Comparison of ENCODE assay signal across 1 cellular context in the genomic region with DNA sequence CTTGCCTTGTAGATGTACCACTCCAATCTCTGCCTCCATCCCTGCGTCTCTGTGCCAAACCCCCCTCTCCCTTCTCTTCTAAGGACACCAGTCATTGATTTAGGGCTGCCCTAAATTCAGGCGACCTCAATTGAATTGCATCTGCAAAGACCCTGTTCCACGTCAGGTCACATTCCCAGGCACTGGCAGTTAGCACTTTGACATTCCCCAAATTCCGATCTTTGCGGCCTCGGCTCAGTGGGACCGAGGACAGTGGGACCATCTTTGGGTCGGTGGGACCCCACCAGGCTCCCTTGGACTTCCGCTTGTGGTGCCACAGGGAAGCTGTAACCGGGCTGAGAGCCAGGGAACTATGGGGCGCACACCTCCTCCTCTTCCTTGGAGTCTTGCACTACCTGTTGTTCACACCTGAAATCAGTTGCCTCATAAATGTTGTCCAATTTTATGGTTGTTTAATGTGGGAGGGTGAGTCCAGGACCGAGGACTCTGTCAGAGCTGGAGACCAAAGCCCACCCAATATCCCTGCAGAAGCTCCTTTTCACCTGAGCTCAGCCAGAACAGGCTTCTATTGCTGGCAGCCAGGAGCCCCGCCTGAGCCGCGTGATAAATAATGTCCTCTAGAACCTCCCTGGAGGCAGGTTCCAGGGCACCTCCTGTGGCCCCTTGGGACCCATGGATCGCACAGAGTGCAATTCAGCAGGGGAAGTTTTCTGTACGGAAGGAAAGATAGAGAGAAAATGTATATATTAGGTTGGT.
TF ChIP-seq lines count a peak whose summit lies in the region.

No MANE protein-coding gene starts in this region.

TF ChIP-seq in GM23338, 12 proteins besides CTCF, POLR2A, EP300 and RAD21 (continued from another document):
- TF ChIP-seq, protein P1, sequence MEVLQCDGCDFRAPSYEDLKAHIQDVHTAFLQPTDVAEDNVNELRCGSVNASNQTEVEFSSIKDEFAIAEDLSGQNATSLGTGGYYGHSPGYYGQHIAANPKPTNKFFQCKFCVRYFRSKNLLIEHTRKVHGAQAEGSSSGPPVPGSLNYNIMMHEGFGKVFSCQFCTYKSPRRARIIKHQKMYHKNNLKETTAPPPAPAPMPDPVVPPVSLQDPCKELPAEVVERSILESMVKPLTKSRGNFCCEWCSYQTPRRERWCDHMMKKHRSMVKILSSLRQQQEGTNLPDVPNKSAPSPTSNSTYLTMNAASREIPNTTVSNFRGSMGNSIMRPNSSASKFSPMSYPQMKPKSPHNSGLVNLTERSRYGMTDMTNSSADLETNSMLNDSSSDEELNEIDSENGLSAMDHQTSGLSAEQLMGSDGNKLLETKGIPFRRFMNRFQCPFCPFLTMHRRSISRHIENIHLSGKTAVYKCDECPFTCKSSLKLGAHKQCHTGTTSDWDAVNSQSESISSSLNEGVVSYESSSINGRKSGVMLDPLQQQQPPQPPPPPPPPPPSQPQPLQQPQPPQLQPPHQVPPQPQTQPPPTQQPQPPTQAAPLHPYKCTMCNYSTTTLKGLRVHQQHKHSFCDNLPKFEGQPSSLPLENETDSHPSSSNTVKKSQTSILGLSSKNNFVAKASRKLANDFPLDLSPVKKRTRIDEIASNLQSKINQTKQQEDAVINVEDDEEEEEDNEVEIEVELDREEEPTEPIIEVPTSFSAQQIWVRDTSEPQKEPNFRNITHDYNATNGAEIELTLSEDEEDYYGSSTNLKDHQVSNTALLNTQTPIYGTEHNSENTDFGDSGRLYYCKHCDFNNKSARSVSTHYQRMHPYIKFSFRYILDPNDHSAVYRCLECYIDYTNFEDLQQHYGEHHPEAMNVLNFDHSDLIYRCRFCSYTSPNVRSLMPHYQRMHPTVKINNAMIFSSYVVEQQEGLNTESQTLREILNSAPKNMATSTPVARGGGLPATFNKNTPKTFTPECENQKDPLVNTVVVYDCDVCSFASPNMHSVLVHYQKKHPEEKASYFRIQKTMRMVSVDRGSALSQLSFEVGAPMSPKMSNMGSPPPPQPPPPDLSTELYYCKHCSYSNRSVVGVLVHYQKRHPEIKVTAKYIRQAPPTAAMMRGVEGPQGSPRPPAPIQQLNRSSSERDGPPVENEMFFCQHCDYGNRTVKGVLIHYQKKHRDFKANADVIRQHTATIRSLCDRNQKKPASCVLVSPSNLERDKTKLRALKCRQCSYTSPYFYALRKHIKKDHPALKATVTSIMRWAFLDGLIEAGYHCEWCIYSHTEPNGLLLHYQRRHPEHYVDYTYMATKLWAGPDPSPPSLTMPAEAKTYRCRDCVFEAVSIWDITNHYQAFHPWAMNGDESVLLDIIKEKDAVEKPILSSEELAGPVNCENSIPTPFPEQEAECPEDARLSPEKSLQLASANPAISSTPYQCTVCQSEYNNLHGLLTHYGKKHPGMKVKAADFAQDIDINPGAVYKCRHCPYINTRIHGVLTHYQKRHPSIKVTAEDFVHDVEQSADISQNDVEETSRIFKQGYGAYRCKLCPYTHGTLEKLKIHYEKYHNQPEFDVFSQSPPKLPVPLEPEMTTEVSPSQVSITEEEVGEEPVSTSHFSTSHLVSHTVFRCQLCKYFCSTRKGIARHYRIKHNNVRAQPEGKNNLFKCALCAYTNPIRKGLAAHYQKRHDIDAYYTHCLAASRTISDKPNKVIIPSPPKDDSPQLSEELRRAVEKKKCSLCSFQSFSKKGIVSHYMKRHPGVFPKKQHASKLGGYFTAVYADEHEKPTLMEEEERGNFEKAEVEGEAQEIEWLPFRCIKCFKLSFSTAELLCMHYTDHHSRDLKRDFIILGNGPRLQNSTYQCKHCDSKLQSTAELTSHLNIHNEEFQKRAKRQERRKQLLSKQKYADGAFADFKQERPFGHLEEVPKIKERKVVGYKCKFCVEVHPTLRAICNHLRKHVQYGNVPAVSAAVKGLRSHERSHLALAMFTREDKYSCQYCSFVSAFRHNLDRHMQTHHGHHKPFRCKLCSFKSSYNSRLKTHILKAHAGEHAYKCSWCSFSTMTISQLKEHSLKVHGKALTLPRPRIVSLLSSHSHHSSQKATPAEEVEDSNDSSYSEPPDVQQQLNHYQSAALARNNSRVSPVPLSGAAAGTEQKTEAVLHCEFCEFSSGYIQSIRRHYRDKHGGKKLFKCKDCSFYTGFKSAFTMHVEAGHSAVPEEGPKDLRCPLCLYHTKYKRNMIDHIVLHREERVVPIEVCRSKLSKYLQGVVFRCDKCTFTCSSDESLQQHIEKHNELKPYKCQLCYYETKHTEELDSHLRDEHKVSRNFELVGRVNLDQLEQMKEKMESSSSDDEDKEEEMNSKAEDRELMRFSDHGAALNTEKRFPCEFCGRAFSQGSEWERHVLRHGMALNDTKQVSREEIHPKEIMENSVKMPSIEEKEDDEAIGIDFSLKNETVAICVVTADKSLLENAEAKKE (CRISPR knock-in tag; IDR thresholded peaks at IDR 0.05) = no peak
- TF ChIP-seq ZNF114 (CRISPR knock-in tag; IDR thresholded peaks at IDR 0.05) (no peak), POLR2AphosphoS5 (IDR thresholded peaks at IDR 0.05; ENCODE audit: low read depth) (no peak), STAT1 (IDR thresholded peaks at IDR 0.05; ENCODE audit: unreplicated experiment) (no peak), EZH2 (IDR thresholded peaks at IDR 0.05; ENCODE audit: low read depth, unreplicated experiment) (no peak), ZNF331 (CRISPR knock-in tag; IDR thresholded peaks at IDR 0.05; ENCODE audit: low read depth) (no peak), EZH2phosphoT487 (IDR thresholded peaks at IDR 0.05; ENCODE audit: unreplicated experiment) (no peak), NANOG (IDR thresholded peaks at IDR 0.05; ENCODE audit: borderline replicate concordance) (no peak)
- TF ChIP-seq, protein P2, sequence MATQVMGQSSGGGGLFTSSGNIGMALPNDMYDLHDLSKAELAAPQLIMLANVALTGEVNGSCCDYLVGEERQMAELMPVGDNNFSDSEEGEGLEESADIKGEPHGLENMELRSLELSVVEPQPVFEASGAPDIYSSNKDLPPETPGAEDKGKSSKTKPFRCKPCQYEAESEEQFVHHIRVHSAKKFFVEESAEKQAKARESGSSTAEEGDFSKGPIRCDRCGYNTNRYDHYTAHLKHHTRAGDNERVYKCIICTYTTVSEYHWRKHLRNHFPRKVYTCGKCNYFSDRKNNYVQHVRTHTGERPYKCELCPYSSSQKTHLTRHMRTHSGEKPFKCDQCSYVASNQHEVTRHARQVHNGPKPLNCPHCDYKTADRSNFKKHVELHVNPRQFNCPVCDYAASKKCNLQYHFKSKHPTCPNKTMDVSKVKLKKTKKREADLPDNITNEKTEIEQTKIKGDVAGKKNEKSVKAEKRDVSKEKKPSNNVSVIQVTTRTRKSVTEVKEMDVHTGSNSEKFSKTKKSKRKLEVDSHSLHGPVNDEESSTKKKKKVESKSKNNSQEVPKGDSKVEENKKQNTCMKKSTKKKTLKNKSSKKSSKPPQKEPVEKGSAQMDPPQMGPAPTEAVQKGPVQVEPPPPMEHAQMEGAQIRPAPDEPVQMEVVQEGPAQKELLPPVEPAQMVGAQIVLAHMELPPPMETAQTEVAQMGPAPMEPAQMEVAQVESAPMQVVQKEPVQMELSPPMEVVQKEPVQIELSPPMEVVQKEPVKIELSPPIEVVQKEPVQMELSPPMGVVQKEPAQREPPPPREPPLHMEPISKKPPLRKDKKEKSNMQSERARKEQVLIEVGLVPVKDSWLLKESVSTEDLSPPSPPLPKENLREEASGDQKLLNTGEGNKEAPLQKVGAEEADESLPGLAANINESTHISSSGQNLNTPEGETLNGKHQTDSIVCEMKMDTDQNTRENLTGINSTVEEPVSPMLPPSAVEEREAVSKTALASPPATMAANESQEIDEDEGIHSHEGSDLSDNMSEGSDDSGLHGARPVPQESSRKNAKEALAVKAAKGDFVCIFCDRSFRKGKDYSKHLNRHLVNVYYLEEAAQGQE (IDR thresholded peaks at IDR 0.05; ENCODE audit: unreplicated experiment) = no peak
